ENCODE assay signal across 8 cellular contexts in the genomic region with DNA sequence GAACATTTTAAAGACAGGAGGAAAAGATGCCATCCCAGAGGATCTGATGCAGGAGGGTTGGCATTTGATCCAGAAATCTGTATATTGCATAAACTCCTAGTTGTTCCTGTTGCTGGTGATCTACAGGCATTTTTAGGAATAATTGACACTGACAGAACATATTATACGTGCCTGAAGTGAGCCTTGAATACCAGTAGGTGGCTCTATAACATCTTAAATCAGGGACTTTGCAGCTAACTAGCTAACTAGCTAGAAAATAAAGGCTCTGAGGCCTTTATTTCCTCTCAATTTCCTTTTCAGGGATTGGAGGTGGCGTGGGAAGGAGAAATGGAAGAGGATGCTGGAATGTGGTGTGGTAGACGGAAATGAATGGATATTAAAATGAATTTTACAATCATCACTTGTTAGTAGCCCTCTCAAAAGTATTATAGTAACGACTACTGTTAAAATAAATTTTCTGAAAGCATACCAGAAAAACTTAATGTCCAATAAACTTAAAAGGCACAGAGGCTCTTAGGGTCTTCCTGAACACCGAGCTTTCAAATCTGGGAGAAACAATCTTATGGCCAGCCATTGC. TPM values are rescaled to one million over a fixed set of nuclear protein-coding genes. Genes with fewer than 3 reads are reported as not detected.
DNase-seq lines count a peak whose midpoint lies in the region; ATAC-seq, FAIRE-seq and TF ChIP-seq lines count a peak whose summit lies in the region.

No MANE protein-coding gene starts in this region.

- no peak overlapping the region for H3K4me3 ChIP-seq in lower lobe of right lung
- H3K4me3 ChIP-seq in vagina, result no peak overlapping the region

- H3K27ac ChIP-seq in lower lobe of right lung (no peak overlapping the region), vagina (no peak overlapping the region)

- peak; percentile 41 for ATAC-seq in GM21619 (IDR thresholded peaks at IDR 0.05; ENCODE audit: unreplicated experiment)
- peak; percentile 82 to 90 for ATAC-seq in lower lobe of right lung
- no peak for ATAC-seq in HG02763 (IDR thresholded peaks at IDR 0.05; ENCODE audit: unreplicated experiment)

- intact Hi-C loops in lower lobe of right lung (cut with DNase I) (no loop called here), vagina (cut with DNase I) (loop anchor here (10.0 kb wide), 1 partner anchor 376 kb away; no protein-coding TSS in a partner anchor)

- H3K27me3 ChIP-seq in lower lobe of right lung (ENCODE audit: low read depth), result no peaks in the 10 kb centered on the region
- no peaks in the 10 kb centered on the region for H3K27me3 ChIP-seq in vagina

- no peak for TF ChIP-seq POLR2A in vagina (IDR thresholded peaks at IDR 0.05)

- TF ChIP-seq CTCF in LNCAP (IDR thresholded peaks at IDR 0.05) (peak; percentile 74), lower lobe of right lung (IDR thresholded peaks at IDR 0.05) (peak; percentile 77), vagina (IDR thresholded peaks at IDR 0.05) (peak; percentile 70 to 78 (median 70))

- DNase-seq in DMS53 treated with DMSO at 0.1 percent for 48 hours (lab: John Stamatoyannopoulos, UW; ENCODE audit: unreplicated experiment) (peak; percentile 60), RCC 7860 (ENCODE audit: low spot score) (peak; percentile 79), lower lobe of right lung (no peak), vagina (ENCODE audit: extremely low spot score in 2 of 2) (no peak)

- peak; percentile 77 for FAIRE-seq in RCC 7860 (lab: Jason Lieb, UNC)
- peak; percentile 14 for FAIRE-seq in colon (lab: Jason Lieb, UNC)

- H3K36me3 ChIP-seq in lower lobe of right lung (no peaks in the 10 kb centered on the region), vagina (no peaks in the 10 kb centered on the region)

- H3K4me1 ChIP-seq in lower lobe of right lung (peaks cover 19% of the 10 kb centered on the region), vagina (peaks cover 6% of the 10 kb centered on the region)

- H3K9me3 ChIP-seq in lower lobe of right lung (no peaks in the 10 kb centered on the region), vagina (no peaks in the 10 kb centered on the region)

RNA-seq across cellular contexts. Expression of a gene that starts 5.5 kb away (rescaled TPM):
- 8.0 TPM for total RNA-seq in lower lobe of right lung
- total RNA-seq in vagina, result 0.98 TPM

Comparison
In these comparisons a context has a peak if more than half of its experiments do, and no peak if none do; other contexts are left out.
1. DNase-seq: peak in DMS53 treated with DMSO at 0.1 percent for 48 hours (single experiment) and RCC 7860 (single experiment); none in lower lobe of right lung (single experiment) and vagina (0 of 2).
2. Peak in every context shown above with its lines, with median percentiles within 50 percentile points of each other: CTCF ChIP-seq.